17 cellular contexts compared by ENCODE assay signal in genomic region chr21:37528150-37528937, GRCh38.
DNase-seq lines count a peak whose midpoint lies in the region; ATAC-seq, FAIRE-seq and TF ChIP-seq lines count a peak whose summit lies in the region.
"Had no signal": no experiment of that assay in that cellular context is flagged by ENCODE, and none has a peak within 500 bp of the region (broad histone marks: within the 10 kb centered on the region; RNA-seq: fewer than 3 reads in every experiment).

No MANE protein-coding gene starts in this region.

- no peak overlapping the region for H2AFZ ChIP-seq in H1 (ENCODE audit: low read length)
- no peak overlapping the region for H2AFZ ChIP-seq in osteoblast (ENCODE audit: low read length)

- H3K79me1 ChIP-seq in H1 (ENCODE audit: low read depth, low read length) = no peaks in the 10 kb centered on the region

- H3K4ac ChIP-seq in H1 (replicated peaks; ENCODE audit: insufficient read length, low read depth, low read length) = no peak overlapping the region

- H3K36me3 ChIP-seq in H7 (replicated peaks; ENCODE audit: control insufficient read depth, insufficient read depth, low read length) (no peaks in the 10 kb centered on the region), HEK293 (ENCODE audit: control insufficient read depth in 2 of 2, insufficient read depth in 1 of 2, low read length in 2 of 2) (no peaks in the 10 kb centered on the region), H1 (ENCODE audit: control insufficient read depth in 2 of 4, insufficient read depth in 4 of 4, low read length in 3 of 4) (no peaks in the 10 kb centered on the region), osteoblast (ENCODE audit: insufficient read depth, low read length) (no peaks in the 10 kb centered on the region)

- H3K4me1 ChIP-seq in HEK293 (ENCODE audit: control insufficient read depth, insufficient read depth, low read length) = peaks cover 1% of the 10 kb centered on the region; the same call in 1 of the 2 replicates
- no peaks in the 10 kb centered on the region; a peak in 2 of 7 replicates for H3K4me1 ChIP-seq in H1 (replicated peaks in 1 of 4; ENCODE audit: control insufficient read depth in 3 of 4, insufficient read depth in 4 of 4, low read length in 3 of 4)
- H3K4me1 ChIP-seq in osteoblast (ENCODE audit: insufficient read depth, low read length) = no peaks in the 10 kb centered on the region
- H3K4me1 ChIP-seq: Caco-2 had no signal

- no peak overlapping the region for H2BK120ac ChIP-seq in H1 (replicated peaks; ENCODE audit: low read depth, low read length)

- H3K18ac ChIP-seq in H1 (ENCODE audit: extremely low read depth, low read length) = no peak overlapping the region

- H4K5ac ChIP-seq in H1 (ENCODE audit: insufficient read length, low read depth, low read length) = no peak overlapping the region

- WGBS in H1 (ENCODE audit: extremely low coverage in 1 of 2, insufficient coverage in 1 of 2, insufficient read length in 1 of 2, insufficient replicate concordance in 2 of 2, low coverage in 1 of 2, low lambda C conversion rate in 2 of 2, missing lambda C conversion rate in 1 of 2), 2 experiments = 89% methylated on average over 12 of the region's 12 CpGs; no CpG with 5 or more reads in 1 of the 2 experiments

- H2BK15ac ChIP-seq in H1 (ENCODE audit: low read length) = no peak overlapping the region

- CTCF ChIA-PET in HEK293 (lab: Yijun Ruan, JAX) (no interaction called here), H1 (lab: Charles Lee; ENCODE audit: partially characterized antibody) (interaction anchor here (0.7 to 2.0 kb wide), 5 partner anchors 8 to 828 kb away, joined by 3 to 5 read pairs (median 4); no protein-coding TSS in a partner anchor)

- no peaks in the 10 kb centered on the region for H3K23me2 ChIP-seq in H1 (ENCODE audit: low read depth, low read length)

- no peak overlapping the region for H3K56ac ChIP-seq in H1 (replicated peaks; ENCODE audit: insufficient read length, low read depth, low read length)

- no peak for TF ChIP-seq EP300 in H1 (IDR thresholded peaks at IDR 0.05; ENCODE audit: borderline replicate concordance in 1 of 2, low read depth in 2 of 2, low read length in 2 of 2)

- H3K9ac ChIP-seq in H1 (replicated peaks in 1 of 4; ENCODE audit: extremely low read depth in 1 of 4, low read depth in 3 of 4, low read length in 3 of 4) = no peak overlapping the region

- no peak overlapping the region for H3K14ac ChIP-seq in H1 (ENCODE audit: insufficient read length)

- no peak overlapping the region for H2BK12ac ChIP-seq in H1 (ENCODE audit: low read depth, low read length)

- no peak overlapping the region for H3K27ac ChIP-seq in HEK293 (ENCODE audit: extremely low read depth, low read depth, low read length)
- no peak overlapping the region for H3K27ac ChIP-seq in H1 (ENCODE audit: low read depth, low read length)
- no peak overlapping the region for H3K27ac ChIP-seq in osteoblast (ENCODE audit: low read depth, low read length)

- peak; percentile 3 to 43; a peak in 2 of 4 replicates for TF ChIP-seq RAD21 in H1 (IDR thresholded peaks at IDR 0.05 in 1 of 2, conservative IDR thresholded peaks at IDR 0.05 in 1 of 2; ENCODE audit: low read depth in 2 of 2, low read length in 2 of 2)

- H3K23ac ChIP-seq in H1 (ENCODE audit: insufficient read length) = no peak overlapping the region

- no peak for FAIRE-seq in H1 (lab: Jason Lieb, UNC)
- FAIRE-seq: GM12891, GM18507 had no signal

- H3K4me3 ChIP-seq in H7 (ENCODE audit: insufficient read depth, low read depth, low read length) = no peak overlapping the region
- no peak overlapping the region for H3K4me3 ChIP-seq in HEK293 (ENCODE audit: low read depth, low read length)
- H3K4me3 ChIP-seq in H1 (ENCODE audit: extremely low read depth in 1 of 4, insufficient read depth in 2 of 4, low read depth in 3 of 4, low read length in 4 of 4) = no peak overlapping the region
- H3K4me3 ChIP-seq in osteoblast (ENCODE audit: insufficient read depth, low read length) = no peak overlapping the region

- no peak overlapping the region for H4K91ac ChIP-seq in H1 (replicated peaks; ENCODE audit: insufficient read length, low read length)

- H4K20me1 ChIP-seq in H1 (replicated peaks in 1 of 2; ENCODE audit: control insufficient read depth in 1 of 2, insufficient read depth in 2 of 2, low read length in 2 of 2) (no peaks in the 10 kb centered on the region), osteoblast (ENCODE audit: insufficient read depth, low read length) (no peaks in the 10 kb centered on the region)

- H2BK5ac ChIP-seq in H1 (ENCODE audit: low read depth, low read length) = no peak overlapping the region

- POLR2A ChIA-PET in HEK293 (lab: Yijun Ruan, JAX) (interaction anchor here (2.9 kb wide), 1 partner anchor 36 kb away, joined by 16 read pairs; no protein-coding TSS in a partner anchor), H1 (lab: Charles Lee; ENCODE audit: partially characterized antibody) (interaction anchor here (0.7 kb wide), 1 partner anchor 197 kb away, joined by 3 read pairs; no protein-coding TSS in a partner anchor)

- no peaks in the 10 kb centered on the region for H3K9me3 ChIP-seq in HEK293 (ENCODE audit: control insufficient read depth, insufficient read depth, low read depth, low read length)
- no peaks in the 10 kb centered on the region for H3K9me3 ChIP-seq in H1 (ENCODE audit: insufficient read depth in 2 of 2, low read depth in 1 of 2, low read length in 1 of 2)
- no peaks in the 10 kb centered on the region for H3K9me3 ChIP-seq in osteoblast (ENCODE audit: low read depth, low read length)
- H3K9me3 ChIP-seq: Caco-2 had no signal

- DNase-seq in H7 (peak; percentile 48), H1 (ENCODE audit: low read depth in 1 of 2, low spot score in 2 of 2) (no peak), osteoblast (ENCODE audit: insufficient read length, low spot score, missing footprints) (peak; percentile 29), midbrain (lab: John Stamatoyannopoulos, UW) (no peak), DMS114 treated with DMSO at 0.1 percent for 48 hours (lab: John Stamatoyannopoulos, UW; ENCODE audit: unreplicated experiment) (no peak)
- DNase-seq in stimulated activated CD4-positive, alpha-beta T cell treated with anti-CD3 and anti-CD28 coated beads, Interleukin-15, amount 100 ng/mL, for 24 hours = no peak
- DNase-seq: C1 segment of cervical spinal cord; Caco-2; CD8-positive, alpha-beta T cell; DMS53; DMS79 treated with DMSO at 0.1 percent for 48 hours; GF-D8; HCEC 1CT had no signal

- H3K79me2 ChIP-seq in H1 (ENCODE audit: control insufficient read depth in 1 of 2, insufficient read depth in 2 of 2, low read length in 2 of 2) (no peaks in the 10 kb centered on the region), osteoblast (ENCODE audit: insufficient read depth, low read length) (no peaks in the 10 kb centered on the region)

- TF ChIP-seq POLR2A in H1 (IDR thresholded peaks at IDR 0.05; ENCODE audit: control extremely low read depth in 1 of 2, low read depth in 2 of 2, low read length in 2 of 2) = no peak

- H4K8ac ChIP-seq in H1 (ENCODE audit: extremely low read depth, insufficient read depth, low read length) = no peak overlapping the region; the same call in 1 of the 2 replicates

- H3K27me3 ChIP-seq in H7 (ENCODE audit: control insufficient read depth, insufficient read depth, low read length) = no peaks in the 10 kb centered on the region
- no peaks in the 10 kb centered on the region for H3K27me3 ChIP-seq in H1 (replicated peaks in 1 of 4; ENCODE audit: control insufficient read depth in 3 of 4, extremely low read depth in 1 of 4, insufficient read depth in 3 of 4, low read length in 3 of 4)
- peaks cover 32% of the 10 kb centered on the region for H3K27me3 ChIP-seq in osteoblast (ENCODE audit: insufficient read depth, low read length)

- H2AK5ac ChIP-seq in H1 (ENCODE audit: low read depth, low read length) = no peak overlapping the region

- H2BK20ac ChIP-seq in H1 (ENCODE audit: low read length) = no peak overlapping the region

- ATAC-seq in SK-N-SH treated with all-trans-retinoic acid at 6 μM for 48 hours = no peak
- ATAC-seq: CD8-positive, alpha-beta T cell had no signal

- TF ChIP-seq CTCF in HEK293 (tag by site-specific recombination; IDR thresholded peaks at IDR 0.05) (no peak), H1 (IDR thresholded peaks at IDR 0.05; ENCODE audit: control extremely low read depth in 1 of 3, insufficient read depth in 1 of 3, low read depth in 1 of 3, low read length in 3 of 3) (peak in 2 of 3 experiments; percentile 22 to 26; a peak in 3 of 4 replicates), osteoblast (IDR thresholded peaks at IDR 0.05; ENCODE audit: extremely low read depth, low read depth, low read length) (no peak)

- no peak overlapping the region for H3K4me2 ChIP-seq in H1 (ENCODE audit: insufficient read depth in 1 of 2, low read depth in 2 of 2, low read length in 2 of 2)
- no peak overlapping the region for H3K4me2 ChIP-seq in osteoblast (ENCODE audit: insufficient read depth, low read length)

TF ChIP-seq in HEK293, 187 proteins besides CTCF, POLR2A, EP300 and RAD21:
- TF ChIP-seq ZNF354C (tag by site-specific recombination; IDR thresholded peaks at IDR 0.05; ENCODE audit: borderline replicate concordance, low read depth) (no peak), ZNF768 (tag by site-specific recombination; IDR thresholded peaks at IDR 0.05) (peak; percentile 9; the same call in 1 of the 2 replicates), ZNF777 (tag by site-specific recombination; IDR thresholded peaks at IDR 0.05; ENCODE audit: borderline replicate concordance) (no peak)
TF ChIP-seq in HEK293: peak in this region for 1.

TF ChIP-seq in H1, 55 proteins besides CTCF, POLR2A, EP300 and RAD21 (continues in another document):
- no peak for TF ChIP-seq KDM5A (IDR thresholded peaks at IDR 0.05; ENCODE audit: low read length)
- TF ChIP-seq RFX5 (IDR thresholded peaks at IDR 0.05; ENCODE audit: borderline replicate concordance, low read depth, low read length) = no peak
- TF ChIP-seq BCL11A (IDR thresholded peaks at IDR 0.05; ENCODE audit: low read depth in 2 of 2, low read length in 2 of 2) = no peak
- no peak for TF ChIP-seq NRF1 (IDR thresholded peaks at IDR 0.05; ENCODE audit: low read depth, low read length)
- no peak for TF ChIP-seq SP2 (IDR thresholded peaks at IDR 0.05; ENCODE audit: low read length)

TF ChIP-seq in SK-N-SH treated with all-trans-retinoic acid at 6 μM for 48 hours, 23 proteins besides CTCF, POLR2A, EP300 and RAD21 (continues in another document):
- TF ChIP-seq RARB (CRISPR knock-in tag; IDR thresholded peaks at IDR 0.05) (no peak), ZNF565 (CRISPR knock-in tag; conservative IDR thresholded peaks at IDR 0.05; ENCODE audit: low read depth) (no peak), ZNF70 (CRISPR knock-in tag; IDR thresholded peaks at IDR 0.05) (no peak), TOX (CRISPR knock-in tag; IDR thresholded peaks at IDR 0.05; ENCODE audit: borderline replicate concordance) (no peak), ESRRG (CRISPR knock-in tag; IDR thresholded peaks at IDR 0.05) (no peak), GLIS3 (CRISPR knock-in tag; IDR thresholded peaks at IDR 0.05) (no peak)

Comparison
In these comparisons a context has a peak if more than half of its experiments do, and no peak if none do; other contexts are left out.
1. DNase-seq: peak in H7 (single experiment) and osteoblast (single experiment); none in H1 (0 of 2), stimulated activated CD4-positive, alpha-beta T cell treated with anti-CD3 and anti-CD28 coated beads, Interleukin-15, amount 100 ng/mL, for 24 hours (single experiment), midbrain (single experiment) and DMS114 treated with DMSO at 0.1 percent for 48 hours (single experiment).
2. CTCF ChIP-seq: peak in H1 (2 of 3); none in HEK293 (single experiment) and osteoblast (single experiment).